ENCODE assay signal across 8 cellular contexts in the genomic region with DNA sequence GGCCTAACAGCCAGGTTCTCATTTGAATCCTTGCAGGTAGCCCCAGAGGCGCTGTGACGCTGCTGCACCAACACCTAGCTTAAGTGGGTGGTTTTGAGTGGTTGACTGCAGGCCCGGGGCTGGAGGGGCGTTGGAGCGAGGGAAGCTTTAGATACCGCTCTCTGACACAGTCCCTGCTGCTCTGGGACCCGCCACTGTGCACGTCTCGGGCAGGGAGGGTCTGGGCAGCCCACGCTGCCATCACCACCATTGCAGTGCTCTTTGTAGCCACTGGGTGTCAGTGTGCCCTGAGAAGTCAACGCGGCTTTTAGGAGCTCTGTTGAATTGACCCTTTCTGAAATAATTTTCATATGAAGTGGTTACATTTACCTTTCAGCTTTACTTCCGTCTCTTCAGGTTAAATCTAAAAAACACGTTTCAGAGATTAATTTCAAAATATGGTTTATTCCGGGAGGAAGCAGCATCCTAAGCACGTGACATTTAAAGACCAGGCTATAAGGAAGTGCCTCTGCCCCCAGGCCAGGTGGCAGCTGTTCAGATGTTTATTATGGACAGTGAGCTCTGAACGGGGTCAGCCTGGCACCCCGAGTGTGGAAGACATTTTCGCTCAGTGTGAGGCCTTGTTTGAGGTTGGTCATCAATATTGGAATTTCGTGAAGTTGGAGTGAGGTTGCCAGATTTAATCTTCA. TPM values are rescaled to one million over a fixed set of nuclear protein-coding genes. Genes with fewer than 3 reads are reported as not detected.
DNase-seq lines count a peak whose midpoint lies in the region; ATAC-seq and TF ChIP-seq lines count a peak whose summit lies in the region.

No MANE protein-coding gene starts in this region.

- H3K27ac Mint-ChIP-seq in activated naive CD8-positive, alpha-beta T cell treated with anti-CD3 and anti-CD28 coated beads, Interleukin-2, amount 10 ng/mL, durations not matched to agents 7 days and 5 days: no peak overlapping the region

- H3K36me3 ChIP-seq in KMS-11 (ENCODE audit: insufficient read depth): no peaks in the 10 kb centered on the region
- H3K36me3 ChIP-seq in heart left ventricle: peaks cover 0 to 94% (median 82%) of the 10 kb centered on the region in 9 donors

- H3K9me3 Mint-ChIP-seq in activated naive CD8-positive, alpha-beta T cell treated with anti-CD3 and anti-CD28 coated beads, Interleukin-2, amount 10 ng/mL, durations not matched to agents 7 days and 5 days: no peaks in the 10 kb centered on the region

- no peak overlapping the region for H3K4me3 Mint-ChIP-seq in activated naive CD8-positive, alpha-beta T cell treated with anti-CD3 and anti-CD28 coated beads, Interleukin-2, amount 10 ng/mL, durations not matched to agents 7 days and 5 days

- 29 to 33% (median 31%) methylated on average over 19 to 20 of the region's 20 CpGs for WGBS in heart left ventricle, 4 donors

- H3K4me3 ChIP-seq in KMS-11 (IDR thresholded peaks at IDR 0.05; ENCODE audit: insufficient read depth, low read depth, low read length) (no peak overlapping the region), heart left ventricle (no peak overlapping the region), retinal pigment epithelial cell (ENCODE audit: low read length) (no peak overlapping the region)

- TF ChIP-seq POLR2A in heart left ventricle (IDR thresholded peaks at IDR 0.05): no peak

- intact Hi-C loops in heart left ventricle (cut with DNase I): loop anchor here (1.0 to 10.0 kb wide), 11 partner anchors 92 to 634 kb away; no protein-coding TSS in a partner anchor

- no peak overlapping the region for H3K9ac ChIP-seq in KMS-11

- peaks cover 20% of the 10 kb centered on the region for H3K36me3 Mint-ChIP-seq in activated naive CD8-positive, alpha-beta T cell treated with anti-CD3 and anti-CD28 coated beads, Interleukin-2, amount 10 ng/mL, durations not matched to agents 7 days and 5 days

- H3K27me3 Mint-ChIP-seq in activated naive CD8-positive, alpha-beta T cell treated with anti-CD3 and anti-CD28 coated beads, Interleukin-2, amount 10 ng/mL, durations not matched to agents 7 days and 5 days: no peaks in the 10 kb centered on the region

- H3K27ac ChIP-seq in KMS-11 (no peak overlapping the region), heart left ventricle (peak overlapping the region in 1 of 12 donors; percentile 61)

- H4K20me1 ChIP-seq in KMS-11 (ENCODE audit: insufficient read depth): no peaks in the 10 kb centered on the region

- POLR2A ChIA-PET in activated naive CD8-positive, alpha-beta T cell treated with anti-CD3 and anti-CD28 coated beads, Interleukin-2, amount 10 ng/mL, durations not matched to agents 7 days and 5 days (lab: Charles Lee): interaction anchor here (0.6 to 2.3 kb wide), 4 partner anchors 34 to 401 kb away, joined by 3 to 9 read pairs (median 8); no protein-coding TSS in a partner anchor

- peak; percentile 43 for ATAC-seq in activated naive CD8-positive, alpha-beta T cell treated with anti-CD3 and anti-CD28 coated beads, Interleukin-2, amount 10 ng/mL, durations not matched to agents 7 days and 5 days (ENCODE audit: low read depth)
- ATAC-seq in heart left ventricle (peak in 3 of 4 donors; percentile 62 to 77 (median 70)), GM18907 (IDR thresholded peaks at IDR 0.05; ENCODE audit: unreplicated experiment) (no peak), HG03432 (IDR thresholded peaks at IDR 0.05; ENCODE audit: unreplicated experiment) (no peak)

- DNase-seq in DMS53 treated with DMSO at 0.1 percent for 48 hours (lab: John Stamatoyannopoulos, UW; ENCODE audit: unreplicated experiment) (peak; percentile 29), SKM-1 (lab: John Stamatoyannopoulos, UW; ENCODE audit: unreplicated experiment) (peak; percentile 15), heart left ventricle (peak; percentile 38 to 73 (median 56)), retinal pigment epithelial cell (ENCODE audit: low read depth) (no peak)
- peak; percentile 63 for DNase-seq in activated naive CD8-positive, alpha-beta T cell treated with anti-CD3 and anti-CD28 coated beads, Interleukin-2, amount 10 ng/mL, durations not matched to agents 7 days and 5 days

- TF ChIP-seq CTCF in KMS-11 (conservative IDR thresholded peaks at IDR 0.05; ENCODE audit: low read depth, low read length) (peak; percentile 89), heart left ventricle (IDR thresholded peaks at IDR 0.05) (peak; percentile 90 to 98 (median 96)), retinal pigment epithelial cell (conservative IDR thresholded peaks at IDR 0.05; ENCODE audit: low read depth, low read length) (peak; percentile 96)

- no peaks in the 10 kb centered on the region for H3K9me3 ChIP-seq in heart left ventricle

- no peak overlapping the region for H3K4me2 ChIP-seq in KMS-11

- no peak overlapping the region for H2AFZ ChIP-seq in KMS-11 (ENCODE audit: low read depth)

- no peaks in the 10 kb centered on the region for H3K79me2 ChIP-seq in KMS-11 (ENCODE audit: insufficient read depth, low read depth)

- no peaks in the 10 kb centered on the region for H3K27me3 ChIP-seq in KMS-11 (ENCODE audit: insufficient read depth, low read depth)
- H3K27me3 ChIP-seq in heart left ventricle: no peaks in the 10 kb centered on the region

- H3K4me1 ChIP-seq in KMS-11 (ENCODE audit: low read depth, poor library complexity, severe bottlenecking): no peaks in the 10 kb centered on the region
- peaks cover 0 to 31% (median 9%) of the 10 kb centered on the region in 12 donors for H3K4me1 ChIP-seq in heart left ventricle

- peaks cover 16% of the 10 kb centered on the region for H3K4me1 Mint-ChIP-seq in activated naive CD8-positive, alpha-beta T cell treated with anti-CD3 and anti-CD28 coated beads, Interleukin-2, amount 10 ng/mL, durations not matched to agents 7 days and 5 days

RNA-seq across cellular contexts. Expression of a gene that starts 30.9 kb away (rescaled TPM):
- total RNA-seq in activated naive CD8-positive, alpha-beta T cell treated with anti-CD3 and anti-CD28 coated beads, Interleukin-2, amount 10 ng/mL, durations not matched to agents 7 days and 5 days: 10 to 100 TPM; 39.6 to 40.7 TPM
- 100 to 1,000 TPM in 5 of 9 donors, 10 to 100 TPM in 4; 73.8 to 172 (median 116) TPM for total RNA-seq in heart left ventricle
- 10 to 100 TPM; 54.9 to 63.5 TPM for polyA plus RNA-seq in heart left ventricle

RNA-seq across cellular contexts. Expression of a gene that starts 38.0 kb away (rescaled TPM):
- 10 to 100 TPM; 42.1 to 43.8 TPM for total RNA-seq in activated naive CD8-positive, alpha-beta T cell treated with anti-CD3 and anti-CD28 coated beads, Interleukin-2, amount 10 ng/mL, durations not matched to agents 7 days and 5 days
- total RNA-seq in heart left ventricle: 10 to 100 TPM; 53.2 to 74.8 (median 68.5) TPM
- 10 to 100 TPM; 32.5 to 54.7 TPM for polyA plus RNA-seq in heart left ventricle

Comparison
In these comparisons a context has a peak if more than half of its experiments do, and no peak if none do; other contexts are left out.
1. ATAC-seq: peak in activated naive CD8-positive, alpha-beta T cell treated with anti-CD3 and anti-CD28 coated beads, Interleukin-2, amount 10 ng/mL, durations not matched to agents 7 days and 5 days (single experiment) and heart left ventricle (3 of 4); none in GM18907 (single experiment) and HG03432 (single experiment).
2. Peak in every context shown above with its lines, with median percentiles within 50 percentile points of each other: CTCF ChIP-seq.